In the genomic region with DNA sequence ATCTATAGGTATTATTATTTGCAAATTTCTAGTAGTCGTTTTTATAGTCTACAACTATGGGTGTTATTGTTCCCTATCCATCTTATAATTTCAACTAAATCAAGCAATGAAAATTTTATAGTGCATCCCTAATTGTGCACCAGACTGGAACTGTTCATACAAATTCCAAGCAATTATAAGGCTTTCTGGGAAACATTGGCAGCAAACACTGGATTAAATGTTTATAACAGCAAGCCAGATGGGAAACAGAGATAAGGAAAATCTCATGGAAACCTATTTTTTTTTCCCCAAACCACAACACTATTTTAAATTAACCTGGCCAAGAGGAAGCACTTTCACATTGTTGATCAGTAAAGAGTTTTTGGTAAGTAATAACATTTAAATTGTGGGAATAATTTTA, we compare ENCODE assay signal across 1 cellular context.
A peak's percentile ranks its signal among the peaks of the same experiment; 100 is the strongest.
TF ChIP-seq lines count a peak whose summit lies in the region.

No MANE protein-coding gene starts in this region.

TF ChIP-seq in HEK293, 187 proteins besides CTCF, POLR2A, EP300 and RAD21 (continued from another document):
- TF ChIP-seq, protein P1, sequence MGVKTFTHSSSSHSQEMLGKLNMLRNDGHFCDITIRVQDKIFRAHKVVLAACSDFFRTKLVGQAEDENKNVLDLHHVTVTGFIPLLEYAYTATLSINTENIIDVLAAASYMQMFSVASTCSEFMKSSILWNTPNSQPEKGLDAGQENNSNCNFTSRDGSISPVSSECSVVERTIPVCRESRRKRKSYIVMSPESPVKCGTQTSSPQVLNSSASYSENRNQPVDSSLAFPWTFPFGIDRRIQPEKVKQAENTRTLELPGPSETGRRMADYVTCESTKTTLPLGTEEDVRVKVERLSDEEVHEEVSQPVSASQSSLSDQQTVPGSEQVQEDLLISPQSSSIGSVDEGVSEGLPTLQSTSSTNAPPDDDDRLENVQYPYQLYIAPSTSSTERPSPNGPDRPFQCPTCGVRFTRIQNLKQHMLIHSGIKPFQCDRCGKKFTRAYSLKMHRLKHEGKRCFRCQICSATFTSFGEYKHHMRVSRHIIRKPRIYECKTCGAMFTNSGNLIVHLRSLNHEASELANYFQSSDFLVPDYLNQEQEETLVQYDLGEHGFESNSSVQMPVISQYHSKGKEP (tag by site-specific recombination; IDR thresholded peaks at IDR 0.05) = 0 out of 2 replicates have a peak, but pooled peaks have one; percentile 21
- TF ChIP-seq OSR2 (tag by site-specific recombination; IDR thresholded peaks at IDR 0.05) (peak; percentile 33; the same call in 1 of the 2 replicates), ZNF837 (tag by site-specific recombination; IDR thresholded peaks at IDR 0.05) (no peak), ZNF76 (tag by site-specific recombination; IDR thresholded peaks at IDR 0.05; ENCODE audit: borderline replicate concordance, low read depth) (no peak), ZNF549 (tag by site-specific recombination; IDR thresholded peaks at IDR 0.05) (no peak), MZF1 (tag by site-specific recombination; IDR thresholded peaks at IDR 0.05; ENCODE audit: borderline replicate concordance) (peak; percentile 41; the same call in 1 of the 2 replicates), ZNF629 (tag by site-specific recombination; IDR thresholded peaks at IDR 0.05) (no peak), ZNF416 (tag by site-specific recombination; IDR thresholded peaks at IDR 0.05) (no peak), ZNF341 (tag by site-specific recombination; IDR thresholded peaks at IDR 0.05; ENCODE audit: low read depth) (no peak), ZNF121 (tag by site-specific recombination; IDR thresholded peaks at IDR 0.05) (no peak), ZBTB1 (tag by site-specific recombination; IDR thresholded peaks at IDR 0.05) (no peak), ZNF202 (tag by site-specific recombination; IDR thresholded peaks at IDR 0.05; ENCODE audit: borderline replicate concordance) (no peak)
- TF ChIP-seq, protein P2, sequence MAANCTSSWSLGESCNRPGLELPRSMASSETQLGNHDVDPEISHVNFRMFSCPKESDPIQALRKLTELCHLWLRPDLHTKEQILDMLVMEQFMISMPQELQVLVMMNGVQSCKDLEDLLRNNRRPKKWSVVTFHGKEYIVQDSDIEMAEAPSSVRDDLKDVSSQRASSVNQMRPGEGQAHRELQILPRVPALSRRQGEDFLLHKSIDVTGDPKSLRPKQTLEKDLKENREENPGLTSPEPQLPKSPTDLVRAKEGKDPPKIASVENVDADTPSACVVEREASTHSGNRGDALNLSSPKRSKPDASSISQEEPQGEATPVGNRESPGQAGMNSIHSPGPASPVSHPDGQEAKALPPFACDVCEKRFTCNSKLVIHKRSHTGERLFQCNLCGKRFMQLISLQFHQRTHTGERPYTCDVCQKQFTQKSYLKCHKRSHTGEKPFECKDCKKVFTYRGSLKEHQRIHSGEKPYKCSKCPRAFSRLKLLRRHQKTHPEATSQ (tag by site-specific recombination; IDR thresholded peaks at IDR 0.05) = no peak
- TF ChIP-seq, protein P3, sequence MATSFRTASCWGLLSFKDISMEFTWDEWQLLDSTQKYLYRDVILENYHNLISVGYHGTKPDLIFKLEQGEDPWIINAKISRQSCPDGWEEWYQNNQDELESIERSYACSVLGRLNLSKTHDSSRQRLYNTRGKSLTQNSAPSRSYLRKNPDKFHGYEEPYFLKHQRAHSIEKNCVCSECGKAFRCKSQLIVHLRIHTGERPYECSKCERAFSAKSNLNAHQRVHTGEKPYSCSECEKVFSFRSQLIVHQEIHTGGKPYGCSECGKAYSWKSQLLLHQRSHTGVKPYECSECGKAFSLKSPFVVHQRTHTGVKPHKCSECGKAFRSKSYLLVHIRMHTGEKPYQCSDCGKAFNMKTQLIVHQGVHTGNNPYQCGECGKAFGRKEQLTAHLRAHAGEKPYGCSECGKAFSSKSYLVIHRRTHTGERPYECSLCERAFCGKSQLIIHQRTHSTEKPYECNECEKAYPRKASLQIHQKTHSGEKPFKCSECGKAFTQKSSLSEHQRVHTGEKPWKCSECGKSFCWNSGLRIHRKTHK (tag by site-specific recombination; IDR thresholded peaks at IDR 0.05) = no peak
- TF ChIP-seq, protein P4, sequence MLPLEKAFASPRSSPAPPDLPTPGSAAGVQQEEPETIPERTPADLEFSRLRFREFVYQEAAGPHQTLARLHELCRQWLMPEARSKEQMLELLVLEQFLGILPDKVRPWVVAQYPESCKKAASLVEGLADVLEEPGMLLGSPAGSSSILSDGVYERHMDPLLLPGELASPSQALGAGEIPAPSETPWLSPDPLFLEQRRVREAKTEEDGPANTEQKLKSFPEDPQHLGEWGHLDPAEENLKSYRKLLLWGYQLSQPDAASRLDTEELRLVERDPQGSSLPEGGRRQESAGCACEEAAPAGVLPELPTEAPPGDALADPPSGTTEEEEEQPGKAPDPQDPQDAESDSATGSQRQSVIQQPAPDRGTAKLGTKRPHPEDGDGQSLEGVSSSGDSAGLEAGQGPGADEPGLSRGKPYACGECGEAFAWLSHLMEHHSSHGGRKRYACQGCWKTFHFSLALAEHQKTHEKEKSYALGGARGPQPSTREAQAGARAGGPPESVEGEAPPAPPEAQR (tag by site-specific recombination; IDR thresholded peaks at IDR 0.05) = no peak
- TF ChIP-seq, protein P5, sequence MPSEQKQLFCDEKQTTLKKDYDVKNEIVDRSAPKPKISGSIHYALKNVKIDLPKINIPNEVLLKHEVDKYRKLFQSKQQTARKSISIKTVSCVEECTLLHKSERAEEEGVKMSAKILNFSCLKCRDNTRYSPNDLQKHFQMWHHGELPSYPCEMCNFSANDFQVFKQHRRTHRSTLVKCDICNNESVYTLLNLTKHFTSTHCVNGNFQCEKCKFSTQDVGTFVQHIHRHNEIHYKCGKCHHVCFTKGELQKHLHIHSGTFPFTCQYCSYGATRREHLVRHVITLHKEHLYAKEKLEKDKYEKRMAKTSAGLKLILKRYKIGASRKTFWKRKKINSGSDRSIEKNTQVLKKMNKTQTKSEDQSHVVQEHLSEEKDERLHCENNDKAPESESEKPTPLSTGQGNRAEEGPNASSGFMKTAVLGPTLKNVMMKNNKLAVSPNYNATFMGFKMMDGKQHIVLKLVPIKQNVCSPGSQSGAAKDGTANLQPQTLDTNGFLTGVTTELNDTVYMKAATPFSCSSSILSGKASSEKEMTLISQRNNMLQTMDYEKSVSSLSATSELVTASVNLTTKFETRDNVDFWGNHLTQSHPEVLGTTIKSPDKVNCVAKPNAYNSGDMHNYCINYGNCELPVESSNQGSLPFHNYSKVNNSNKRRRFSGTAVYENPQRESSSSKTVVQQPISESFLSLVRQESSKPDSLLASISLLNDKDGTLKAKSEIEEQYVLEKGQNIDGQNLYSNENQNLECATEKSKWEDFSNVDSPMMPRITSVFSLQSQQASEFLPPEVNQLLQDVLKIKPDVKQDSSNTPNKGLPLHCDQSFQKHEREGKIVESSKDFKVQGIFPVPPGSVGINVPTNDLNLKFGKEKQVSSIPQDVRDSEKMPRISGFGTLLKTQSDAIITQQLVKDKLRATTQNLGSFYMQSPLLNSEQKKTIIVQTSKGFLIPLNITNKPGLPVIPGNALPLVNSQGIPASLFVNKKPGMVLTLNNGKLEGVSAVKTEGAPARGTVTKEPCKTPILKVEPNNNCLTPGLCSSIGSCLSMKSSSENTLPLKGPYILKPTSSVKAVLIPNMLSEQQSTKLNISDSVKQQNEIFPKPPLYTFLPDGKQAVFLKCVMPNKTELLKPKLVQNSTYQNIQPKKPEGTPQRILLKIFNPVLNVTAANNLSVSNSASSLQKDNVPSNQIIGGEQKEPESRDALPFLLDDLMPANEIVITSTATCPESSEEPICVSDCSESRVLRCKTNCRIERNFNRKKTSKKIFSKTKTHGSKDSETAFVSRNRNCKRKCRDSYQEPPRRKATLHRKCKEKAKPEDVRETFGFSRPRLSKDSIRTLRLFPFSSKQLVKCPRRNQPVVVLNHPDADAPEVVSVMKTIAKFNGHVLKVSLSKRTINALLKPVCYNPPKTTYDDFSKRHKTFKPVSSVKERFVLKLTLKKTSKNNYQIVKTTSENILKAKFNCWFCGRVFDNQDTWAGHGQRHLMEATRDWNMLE (tag by site-specific recombination; conservative IDR thresholded peaks at IDR 0.05; ENCODE audit: low read depth) = no peak
- TF ChIP-seq, protein P6, sequence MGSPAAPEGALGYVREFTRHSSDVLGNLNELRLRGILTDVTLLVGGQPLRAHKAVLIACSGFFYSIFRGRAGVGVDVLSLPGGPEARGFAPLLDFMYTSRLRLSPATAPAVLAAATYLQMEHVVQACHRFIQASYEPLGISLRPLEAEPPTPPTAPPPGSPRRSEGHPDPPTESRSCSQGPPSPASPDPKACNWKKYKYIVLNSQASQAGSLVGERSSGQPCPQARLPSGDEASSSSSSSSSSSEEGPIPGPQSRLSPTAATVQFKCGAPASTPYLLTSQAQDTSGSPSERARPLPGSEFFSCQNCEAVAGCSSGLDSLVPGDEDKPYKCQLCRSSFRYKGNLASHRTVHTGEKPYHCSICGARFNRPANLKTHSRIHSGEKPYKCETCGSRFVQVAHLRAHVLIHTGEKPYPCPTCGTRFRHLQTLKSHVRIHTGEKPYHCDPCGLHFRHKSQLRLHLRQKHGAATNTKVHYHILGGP (tag by site-specific recombination; IDR thresholded peaks at IDR 0.05) = peak; percentile 33; the same call in 1 of the 2 replicates
